Comparison of ENCODE assay signal across 23 cellular contexts in the genomic region with DNA sequence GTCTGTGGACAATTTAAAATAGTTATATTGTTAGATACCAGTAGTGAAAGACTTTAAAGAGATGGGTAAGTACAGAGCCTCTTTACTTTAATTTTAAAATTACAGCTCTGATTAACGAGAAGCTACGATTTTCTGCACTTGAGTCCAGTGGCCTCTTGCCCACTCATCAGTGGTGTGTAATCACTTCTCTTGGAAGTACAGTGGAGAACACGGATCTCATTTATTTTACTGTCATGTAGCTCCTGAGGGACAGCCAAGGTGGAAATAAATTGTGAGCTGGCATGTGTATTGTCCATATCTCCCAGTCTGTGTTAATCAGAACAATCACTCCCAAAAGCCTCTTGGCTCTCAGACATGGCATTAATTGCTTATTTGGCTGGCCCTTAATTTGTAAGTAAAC.
"Had no signal": no experiment of that assay in that cellular context is flagged by ENCODE, and none has a peak within 500 bp of the region (broad histone marks: within the 10 kb centered on the region; RNA-seq: fewer than 3 reads in every experiment).

No MANE protein-coding gene starts in this region.

- ATAC-seq: HepG2, T-cell had no signal

- H3K4me3 ChIP-seq: MG63, SJSA1 had no signal

- H3K36me3 ChIP-seq: MG63, SJSA1 had no signal

- H3K27ac ChIP-seq: SJSA1 had no signal

- H3K4me1 ChIP-seq: SJSA1 had no signal

- H3K9me3 ChIP-seq: MG63, SJSA1, SK-N-SH had no signal

- DNase-seq: IMR-90, Karpas-422, KG1, MG63, NCI-H1092, NCI-H1436 treated with DMSO at 0.1 percent for 48 hours, NCI-H1694, NCI-H187 treated with DMSO at 0.1 percent for 48 hours, NCI-H2029 treated with DMSO at 0.1 percent for 48 hours, NCI-H2171 treated with DMSO at 0.1 percent for 48 hours, NCI-H345, NCI-H446 treated with DMSO at 0.1 percent for 48 hours, NCI-H510A treated with DMSO at 0.1 percent for 48 hours, NCI-H526, NCI-H82, Right ventricle myocardium superior, RPMI8226, SIG-M5, SK-N-SH, SW 1271, T-cell had no signal
